In genomic region chr9:89304479-89305188, GRCh38 we compare ENCODE assay signal across 15 cellular contexts. TPM values are rescaled to one million over a fixed set of nuclear protein-coding genes. Genes with fewer than 3 reads are reported as not detected.
DNase-seq lines count a peak whose midpoint lies in the region; ATAC-seq and TF ChIP-seq lines count a peak whose summit lies in the region.
"Had no signal": no experiment of that assay in that cellular context is flagged by ENCODE, and none has a peak within 500 bp of the region (broad histone marks: within the 10 kb centered on the region; RNA-seq: fewer than 3 reads in every experiment).

No MANE protein-coding gene starts in this region.

- TF ChIP-seq CTCF in GM12865 (IDR thresholded peaks at IDR 0.05; ENCODE audit: insufficient read depth, low read depth, low read length, missing control alignments) (no peak), hepatocyte (IDR thresholded peaks at IDR 0.05; ENCODE audit: poor library complexity) (no peak), gastroesophageal sphincter (IDR thresholded peaks at IDR 0.05) (no peak), sigmoid colon (IDR thresholded peaks at IDR 0.05) (no peak)

- no peaks in the 10 kb centered on the region for H4K20me1 ChIP-seq in hepatocyte (ENCODE audit: insufficient read depth, poor library complexity, severe bottlenecking)

- H2AFZ ChIP-seq in hepatocyte, result no peak overlapping the region
- H2AFZ ChIP-seq: PC-9 had no signal

- H3K9me3 ChIP-seq in hepatocyte (ENCODE audit: low read depth), result no peaks in the 10 kb centered on the region
- no peaks in the 10 kb centered on the region for H3K9me3 ChIP-seq in gastroesophageal sphincter
- H3K9me3 ChIP-seq in sigmoid colon, result no peaks in the 10 kb centered on the region

- peak overlapping the region; percentile 35 for H3K4me2 ChIP-seq in hepatocyte
- H3K4me2 ChIP-seq: PC-9 had no signal

- H3K27ac ChIP-seq in hepatocyte (peak overlapping the region; percentile 81), gastroesophageal sphincter (no peak overlapping the region), sigmoid colon (no peak overlapping the region)
- H3K27ac ChIP-seq: PC-9 had no signal

- H3K79me2 ChIP-seq in hepatocyte, result no peaks in the 10 kb centered on the region

- H3K4me3 ChIP-seq in GM12865 (ENCODE audit: low read depth, low read length) (no peak overlapping the region), hepatocyte (no peak overlapping the region), gastroesophageal sphincter (no peak overlapping the region), sigmoid colon (no peak overlapping the region)
- H3K4me3 ChIP-seq: PC-9 had no signal

- no peak for TF ChIP-seq EP300 in gastroesophageal sphincter (IDR thresholded peaks at IDR 0.05)
- no peak for TF ChIP-seq EP300 in sigmoid colon (IDR thresholded peaks at IDR 0.05)

- H3K36me3 ChIP-seq in hepatocyte (replicated peaks; ENCODE audit: insufficient read depth, low read depth) (no peaks in the 10 kb centered on the region), gastroesophageal sphincter (peaks cover 0 to 9% of the 10 kb centered on the region in 2 donors), sigmoid colon (no peaks in the 10 kb centered on the region)

- ATAC-seq in HG02759 (IDR thresholded peaks at IDR 0.05; ENCODE audit: unreplicated experiment) (peak; percentile 57), GM21390 (IDR thresholded peaks at IDR 0.05; ENCODE audit: unreplicated experiment) (no peak), HG03521 (IDR thresholded peaks at IDR 0.05; ENCODE audit: unreplicated experiment) (no peak), gastroesophageal sphincter (no peak)
- ATAC-seq: activated CD4-positive, CD25-positive, alpha-beta regulatory T cell treated with anti-CD3 and anti-CD28 coated beads, Interleukin-2, amount 50 U/mL, for 24 hours had no signal

- H3K4me1 ChIP-seq in hepatocyte (ENCODE audit: insufficient read depth) (peaks cover 4% of the 10 kb centered on the region), gastroesophageal sphincter (peaks cover 0 to 7% (median 2%) of the 10 kb centered on the region in 3 donors), sigmoid colon (peaks cover 0 to 6% (median 4%) of the 10 kb centered on the region in 4 donors)

- H3K27me3 ChIP-seq in hepatocyte (no peaks in the 10 kb centered on the region), gastroesophageal sphincter (no peaks in the 10 kb centered on the region), sigmoid colon (no peaks in the 10 kb centered on the region)

- no peaks in the 10 kb centered on the region for H3K9me2 ChIP-seq in hepatocyte (replicated peaks; ENCODE audit: insufficient read depth)

- intact Hi-C loops in sigmoid colon (cut with DNase I), result loop anchor here (5.0 kb wide), 1 partner anchor 122 kb away; no protein-coding TSS in a partner anchor

- 74% methylated on average over 7 of the region's 7 CpGs for WGBS in hepatocyte (ENCODE audit: low lambda C conversion rate, missing lambda C conversion rate)
- 82 to 87% methylated on average over 4 to 7 of the region's 7 CpGs for WGBS in gastroesophageal sphincter (ENCODE audit: low coverage in 1 of 2), 2 donors
- 81 to 86% methylated on average over 7 of the region's 7 CpGs for WGBS in sigmoid colon, 2 donors

- DNase-seq in GM12865 (ENCODE audit: low read depth) (peak; percentile 28), NOMO-1 treated with DMSO at 0.1 percent for 48 hours (lab: John Stamatoyannopoulos, UW; ENCODE audit: unreplicated experiment) (peak; percentile 63), hepatocyte (ENCODE audit: low spot score) (peak; percentile 38), sigmoid colon (no peak)
- DNase-seq: activated CD8-positive, alpha-beta memory T cell treated with anti-CD3 and anti-CD28 coated beads, Interleukin-2, amount 50 U/mL, for 4 hours; caudate nucleus; DMS 273 treated with DMSO at 0.1 percent for 48 hours; NCI-H1417; PC-9; SW 1271 had no signal

- no peak for TF ChIP-seq POLR2A in gastroesophageal sphincter (IDR thresholded peaks at IDR 0.05)
- TF ChIP-seq POLR2A in sigmoid colon (IDR thresholded peaks at IDR 0.05), result no peak

RNA-seq across cellular contexts. Expression of gene CKS2, which starts 6.4 kb away (rescaled TPM):
- total RNA-seq in hepatocyte, result 77.1 and 85.1 TPM in 2 replicates
- polyA plus RNA-seq in hepatocyte, result 136 and 145 TPM in 2 replicates
- 1 to 10 TPM in 3 of 4 donors, under 1 TPM in 1; 0.81 to 9.9 (median 4.2) TPM for total RNA-seq in gastroesophageal sphincter
- total RNA-seq in sigmoid colon, result 10 to 100 TPM in 2 of 4 donors, 1 to 10 TPM in 2; 4.7 to 18.9 (median 13.5) TPM
- polyA plus RNA-seq in sigmoid colon, result 100 to 1,000 TPM in 2 of 3 donors, 10 to 100 TPM in 1; 48.6 to 151 (median 129) TPM

RNA-seq across cellular contexts. Expression of gene SECISBP2, which starts 13.7 kb away (rescaled TPM):
- total RNA-seq in hepatocyte (43.8 and 48.2 TPM in 2 replicates), gastroesophageal sphincter (10 to 100 TPM; 23.3 to 49.5 (median 33.4) TPM), sigmoid colon (10 to 100 TPM; 35.0 to 41.8 (median 39.0) TPM)
- polyA plus RNA-seq in hepatocyte (30.2 and 30.6 TPM in 2 replicates), sigmoid colon (10 to 100 TPM; 21.0 to 34.3 (median 33.5) TPM)
